In genomic region chr11:68905421-68906360, GRCh38 we compare ENCODE assay signal across 11 cellular contexts. TPM values are rescaled to one million over a fixed set of nuclear protein-coding genes. Genes with fewer than 3 reads are reported as not detected.
DNase-seq lines count a peak whose midpoint lies in the region; ATAC-seq and TF ChIP-seq lines count a peak whose summit lies in the region.
"Had no signal": no experiment of that assay in that cellular context is flagged by ENCODE, and none has a peak within 500 bp of the region (broad histone marks: within the 10 kb centered on the region; RNA-seq: fewer than 3 reads in every experiment).

No MANE protein-coding gene starts in this region.

- H3K4me3 Mint-ChIP-seq in activated T-cell treated with anti-CD3 and anti-CD28 coated beads, Interleukin-2, amount 50 U/mL, for 24 hours: peak overlapping the region; percentile 89
- H3K4me3 Mint-ChIP-seq in T-helper 17 cell: peak overlapping the region; percentile 98
- peak overlapping the region; percentile 91 to 92 for H3K4me3 Mint-ChIP-seq in stimulated activated naive CD8-positive, alpha-beta T cell treated with anti-CD3 and anti-CD28 coated beads, Interleukin-15, amount 100 ng/mL, for 72 hours

- peaks cover 80% of the 10 kb centered on the region for H3K36me3 Mint-ChIP-seq in activated T-cell treated with anti-CD3 and anti-CD28 coated beads, Interleukin-2, amount 50 U/mL, for 24 hours (ENCODE audit: low read depth)
- peaks cover 4% of the 10 kb centered on the region for H3K36me3 Mint-ChIP-seq in T-helper 17 cell (ENCODE audit: low read depth)

- H3K27ac Mint-ChIP-seq in activated T-cell treated with anti-CD3 and anti-CD28 coated beads, Interleukin-2, amount 50 U/mL, for 24 hours: peak overlapping the region; percentile 50
- H3K27ac Mint-ChIP-seq in T-helper 17 cell: peak overlapping the region; percentile 32
- no peak overlapping the region for H3K27ac Mint-ChIP-seq in stimulated activated naive CD8-positive, alpha-beta T cell treated with anti-CD3 and anti-CD28 coated beads, Interleukin-15, amount 100 ng/mL, for 72 hours

- DNase-seq in activated T-cell treated with anti-CD3 and anti-CD28 coated beads, Interleukin-2, amount 50 U/mL, for 24 hours: no peak
- no peak for DNase-seq in activated T-cell treated with anti-CD3 and anti-CD28 coated beads, Interleukin-2, amount 50 U/mL, for 1 hour
- DNase-seq in T-helper 17 cell (no peak), hepatocyte (ENCODE audit: low spot score) (no peak), hepatic stellate cell (ENCODE audit: low spot score) (no peak), A172 (ENCODE audit: low spot score) (no peak)
- no peak for DNase-seq in stimulated activated naive CD8-positive, alpha-beta T cell treated with anti-CD3 and anti-CD28 coated beads, Interleukin-15, amount 100 ng/mL, for 72 hours
- no peak for DNase-seq in stimulated activated CD4-positive, alpha-beta T cell treated with anti-CD3 and anti-CD28 coated beads, Interleukin-2, amount 100 ng/mL, for 24 hours
- DNase-seq: HCEC 1CT, KBM-7 had no signal

- H3K27me3 Mint-ChIP-seq in activated T-cell treated with anti-CD3 and anti-CD28 coated beads, Interleukin-2, amount 50 U/mL, for 24 hours: no peaks in the 10 kb centered on the region
- H3K27me3 Mint-ChIP-seq in T-helper 17 cell: no peaks in the 10 kb centered on the region
- H3K27me3 Mint-ChIP-seq in stimulated activated naive CD8-positive, alpha-beta T cell treated with anti-CD3 and anti-CD28 coated beads, Interleukin-15, amount 100 ng/mL, for 72 hours: no peaks in the 10 kb centered on the region

- no peak for ATAC-seq in T-helper 17 cell
- no peak for ATAC-seq in stimulated activated naive CD8-positive, alpha-beta T cell treated with anti-CD3 and anti-CD28 coated beads, Interleukin-15, amount 100 ng/mL, for 72 hours

- H3K9me2 ChIP-seq in hepatocyte (replicated peaks; ENCODE audit: insufficient read depth): no peaks in the 10 kb centered on the region

- no peaks in the 10 kb centered on the region for H3K27me3 ChIP-seq in hepatocyte

- no peaks in the 10 kb centered on the region for H3K36me3 ChIP-seq in hepatocyte (replicated peaks; ENCODE audit: insufficient read depth, low read depth)

- no peak overlapping the region for H3K27ac ChIP-seq in hepatocyte

- peaks cover 9% of the 10 kb centered on the region for H4K20me1 ChIP-seq in hepatocyte (ENCODE audit: insufficient read depth, poor library complexity, severe bottlenecking)

- WGBS in hepatocyte (ENCODE audit: low lambda C conversion rate, missing lambda C conversion rate): 88% methylated on average over 23 of the region's 23 CpGs

- peaks cover 57% of the 10 kb centered on the region for H3K79me2 ChIP-seq in hepatocyte

- H2AFZ ChIP-seq in hepatocyte: no peak overlapping the region

- no peak for TF ChIP-seq CTCF in hepatocyte (IDR thresholded peaks at IDR 0.05; ENCODE audit: poor library complexity)

- no peak overlapping the region for H3K4me3 ChIP-seq in hepatocyte

- peak overlapping the region; percentile 95 for H3K4me2 ChIP-seq in hepatocyte

- peaks cover 36% of the 10 kb centered on the region for H3K4me1 Mint-ChIP-seq in activated T-cell treated with anti-CD3 and anti-CD28 coated beads, Interleukin-2, amount 50 U/mL, for 24 hours (ENCODE audit: low read depth)
- H3K4me1 Mint-ChIP-seq in T-helper 17 cell: peaks cover 35% of the 10 kb centered on the region
- H3K4me1 Mint-ChIP-seq in stimulated activated naive CD8-positive, alpha-beta T cell treated with anti-CD3 and anti-CD28 coated beads, Interleukin-15, amount 100 ng/mL, for 72 hours: peaks cover 44% of the 10 kb centered on the region

- H3K9me3 Mint-ChIP-seq in activated T-cell treated with anti-CD3 and anti-CD28 coated beads, Interleukin-2, amount 50 U/mL, for 24 hours: no peaks in the 10 kb centered on the region
- no peaks in the 10 kb centered on the region for H3K9me3 Mint-ChIP-seq in stimulated activated naive CD8-positive, alpha-beta T cell treated with anti-CD3 and anti-CD28 coated beads, Interleukin-15, amount 100 ng/mL, for 72 hours
- H3K9me3 Mint-ChIP-seq: CD14-positive monocyte had no signal

- no peaks in the 10 kb centered on the region for H3K4me1 ChIP-seq in hepatocyte (ENCODE audit: insufficient read depth)

- H3K9me3 ChIP-seq in T-helper 17 cell (ENCODE audit: control insufficient read depth, low read length, poor library complexity, severe bottlenecking) (no peaks in the 10 kb centered on the region), hepatocyte (ENCODE audit: low read depth) (no peaks in the 10 kb centered on the region)

RNA-seq across cellular contexts. Expression of gene IGHMBP2, which starts 2.0 kb away (rescaled TPM):
- total RNA-seq in T-helper 17 cell (10 to 100 TPM; 27.5 to 28.4 TPM), hepatocyte (7.7 and 12.4 TPM in 2 replicates)
- polyA plus RNA-seq in hepatocyte: 13.5 and 19.9 TPM in 2 replicates
- total RNA-seq in A172 (2014; rRNA removed; shearing (Covaris generic)): 5.7 and 11.8 TPM in 2 replicates

RNA-seq across cellular contexts. Expression of gene MRPL21, which starts 2.1 kb away (rescaled TPM):
- 10 to 100 TPM; 34.4 to 37.2 TPM for total RNA-seq in T-helper 17 cell
- 28.8 and 34.9 TPM in 2 replicates for total RNA-seq in hepatocyte
- polyA plus RNA-seq in hepatocyte: 86.2 and 95.2 TPM in 2 replicates
- 62.6 and 64.7 TPM in 2 replicates for total RNA-seq in A172 (2014; rRNA removed; shearing (Covaris generic))

Comparison
In these comparisons a context has a peak if more than half of its experiments do, and no peak if none do; other contexts are left out.
1. H3K27ac Mint-ChIP-seq: peak in activated T-cell treated with anti-CD3 and anti-CD28 coated beads, Interleukin-2, amount 50 U/mL, for 24 hours (single experiment) and T-helper 17 cell (single experiment); none in stimulated activated naive CD8-positive, alpha-beta T cell treated with anti-CD3 and anti-CD28 coated beads, Interleukin-15, amount 100 ng/mL, for 72 hours (0 of 2).
2. Peak in every context shown above with its lines, with median percentiles within 50 percentile points of each other: H3K4me3 Mint-ChIP-seq.